In genomic region chr10:13526952-13527863, GRCh38 we compare ENCODE assay signal across 8 cellular contexts. TPM values are rescaled to one million over a fixed set of nuclear protein-coding genes. Genes with fewer than 3 reads are reported as not detected.
DNase-seq lines count a peak whose midpoint lies in the region; ATAC-seq and TF ChIP-seq lines count a peak whose summit lies in the region.

No MANE protein-coding gene starts in this region.

- H4K20me1 ChIP-seq in fibroblast of lung (ENCODE audit: control insufficient read depth, extremely low read depth, insufficient read depth, low read length), result no peaks in the 10 kb centered on the region

- POLR2A ChIA-PET in Caco-2 (lab: Charles Lee), result interaction anchor here (0.6 kb wide), 1 partner anchor 184 kb away, joined by 3 read pairs; no protein-coding TSS in a partner anchor

- ATAC-seq in omental fat pad (ENCODE audit: low FRiP score) (peak; percentile 71), HG02571 (IDR thresholded peaks at IDR 0.05; ENCODE audit: unreplicated experiment) (no peak)

- TF ChIP-seq POLR2A in Peyer's patch (IDR thresholded peaks at IDR 0.05), result peak in 1 of 2 donors; percentile 39

- no peaks in the 10 kb centered on the region for H3K79me2 ChIP-seq in fibroblast of lung (ENCODE audit: control insufficient read depth, insufficient read depth, low read length)

- no peaks in the 10 kb centered on the region for H3K27me3 ChIP-seq in Caco-2 (replicated peaks; ENCODE audit: control insufficient read depth, insufficient read depth, low read length)
- no peaks in the 10 kb centered on the region for H3K27me3 ChIP-seq in Peyer's patch
- no peaks in the 10 kb centered on the region for H3K27me3 ChIP-seq in fibroblast of lung (ENCODE audit: control insufficient read depth, insufficient read depth, low read length)

- H2AFZ ChIP-seq in fibroblast of lung (ENCODE audit: low read length), result no peak overlapping the region

- peak overlapping the region; percentile 83 for H3K4me2 ChIP-seq in fibroblast of lung (ENCODE audit: extremely low read depth, insufficient read depth, low read length)

- H3K27me3 Mint-ChIP-seq in Caco-2 (ENCODE audit: insufficient read depth, unreplicated experiment), result peaks cover 5% of the 10 kb centered on the region

- H3K9me3 Mint-ChIP-seq in Caco-2 (ENCODE audit: unreplicated experiment), result no peaks in the 10 kb centered on the region

- CTCF ChIA-PET in Caco-2 (lab: Charles Lee), result interaction anchor here (0.9 to 2.4 kb wide), 5 partner anchors 10 to 156 kb away, joined by 4 to 21 read pairs (median 5); no protein-coding TSS in a partner anchor

- H3K4me1 ChIP-seq in Caco-2 (peaks cover 23% of the 10 kb centered on the region), Peyer's patch (peaks cover 0 to 24% (median 0%) of the 10 kb centered on the region in 4 donors), fibroblast of lung (ENCODE audit: control insufficient read depth, extremely low read depth, insufficient read depth, low read length) (peaks cover 2% of the 10 kb centered on the region)

- H3K4me3 ChIP-seq in Caco-2 (ENCODE audit: low read depth, low read length) (peak overlapping the region; percentile 46), Peyer's patch (peak overlapping the region in 3 of 4 donors; percentile 34 to 87 (median 77)), fibroblast of lung (replicated peaks in 1 of 4; ENCODE audit: control extremely low read depth in 1 of 4, insufficient read depth in 1 of 4, low read depth in 3 of 4, low read length in 4 of 4) (peak overlapping the region; percentile 17 to 65 (median 62))

- intact Hi-C loops in Caco-2 (cut with micrococcal nuclease; ENCODE audit: unreplicated experiment), result loop anchor here (5.0 kb wide), 1 partner anchor 60 kb away; the partner anchor contains the start of gene PRPF18

- peak overlapping the region; percentile 72 for H3K4me3 Mint-ChIP-seq in Caco-2 (ENCODE audit: unreplicated experiment)

- H3K36me3 ChIP-seq in Caco-2 (ENCODE audit: control insufficient read depth, insufficient read depth, low read length) (no peaks in the 10 kb centered on the region), Peyer's patch (peaks cover 0 to 9% (median 0%) of the 10 kb centered on the region in 3 donors), fibroblast of lung (ENCODE audit: control insufficient read depth, insufficient read depth, low read length) (no peaks in the 10 kb centered on the region)

- no TSS peak for BruUV-seq in Caco-2 (replicated peaks; lab: Mats Ljungman, UMichigan)

- H3K27ac ChIP-seq in Peyer's patch (peak overlapping the region in 3 of 4 donors; percentile 61 to 93 (median 86)), fibroblast of lung (ENCODE audit: insufficient read depth, low read length) (no peak overlapping the region)

- H3K9me3 ChIP-seq in Caco-2, result no peaks in the 10 kb centered on the region
- no peaks in the 10 kb centered on the region for H3K9me3 ChIP-seq in Peyer's patch
- no peaks in the 10 kb centered on the region for H3K9me3 ChIP-seq in fibroblast of lung (ENCODE audit: control insufficient read depth, insufficient read depth, low read depth, low read length)

- DNase-seq in Caco-2 (peak in 1 of 2 experiments; percentile 51), Peyer's patch (no peak), fibroblast of lung (ENCODE audit: low read depth in 2 of 2) (peak; percentile 8 to 91), omental fat pad (ENCODE audit: low spot score) (no peak), OCI-M1 (lab: John Stamatoyannopoulos, UW) (no peak), GOT3 (lab: John Stamatoyannopoulos, UW) (no peak), UCSD-AML1 (lab: John Stamatoyannopoulos, UW; ENCODE audit: unreplicated experiment) (no peak)

- H3K4me1 Mint-ChIP-seq in Caco-2 (ENCODE audit: low read depth, unreplicated experiment), result peaks cover 26% of the 10 kb centered on the region

- no peak overlapping the region for H3K9ac ChIP-seq in fibroblast of lung (ENCODE audit: insufficient read depth, low read length)

- peaks cover 11% of the 10 kb centered on the region for H3K36me3 Mint-ChIP-seq in Caco-2 (ENCODE audit: insufficient read depth, unreplicated experiment)

- H3K27ac Mint-ChIP-seq in Caco-2 (ENCODE audit: unreplicated experiment), result peak overlapping the region; percentile 34

- TF ChIP-seq CTCF in Caco-2 (IDR thresholded peaks at IDR 0.05; ENCODE audit: insufficient read depth in 1 of 2, low read depth in 1 of 2, low read length in 1 of 2, severe bottlenecking in 1 of 2, unreplicated experiment in 1 of 2) (no peak), Peyer's patch (IDR thresholded peaks at IDR 0.05) (no peak), fibroblast of lung (conservative IDR thresholded peaks at IDR 0.05 in 1 of 2, IDR thresholded peaks at IDR 0.05 in 1 of 2; ENCODE audit: low read depth in 1 of 2, low read length in 2 of 2) (no peak), omental fat pad (IDR thresholded peaks at IDR 0.05) (no peak)

RNA-seq across cellular contexts. Expression of gene BEND7, which starts 1.6 kb away (rescaled TPM):
- total RNA-seq in Caco-2 (2022), result 24.6 and 27.8 TPM in 2 replicates
- 100 to 1,000 TPM in 1 of 4 donors, 10 to 100 TPM in 3; 23.1 to 136 (median 97.8) TPM for total RNA-seq in Peyer's patch
- total RNA-seq in fibroblast of lung, result 9.2 and 10.6 TPM in 2 replicates
- 6.2 and 8.0 TPM in 2 replicates for polyA plus RNA-seq in fibroblast of lung
- 4.9 and 6.8 TPM in 2 replicates for polyA plus RNA-seq in fibroblast of lung (2012)
- polyA minus RNA-seq in fibroblast of lung (ENCODE audit: low replicate concordance), result 4.3 and 5.5 TPM in 2 replicates
- 10 to 100 TPM in 2 of 4 donors, 1 to 10 TPM in 2; 9.7 to 22.2 (median 14.3) TPM for total RNA-seq in omental fat pad

RNA-seq across cellular contexts. Expression of gene PRPF18, which starts 59.6 kb away (rescaled TPM):
- total RNA-seq in Caco-2 (2022) (31.0 and 32.0 TPM in 2 replicates), Peyer's patch (100 to 1,000 TPM in 1 of 4 donors, 10 to 100 TPM in 3; 39.9 to 175 (median 49.6) TPM), fibroblast of lung (30.1 and 36.5 TPM in 2 replicates), omental fat pad (10 to 100 TPM; 21.2 to 32.9 (median 25.3) TPM)
- 28.6 and 28.8 TPM in 2 replicates for polyA plus RNA-seq in fibroblast of lung
- 18.5 and 20.1 TPM in 2 replicates for polyA plus RNA-seq in fibroblast of lung (2012)
- polyA minus RNA-seq in fibroblast of lung (ENCODE audit: low replicate concordance), result not detected in 2 replicates

Comparison
In these comparisons a context has a peak if more than half of its experiments do, and no peak if none do; other contexts are left out.
1. DNase-seq: peak in fibroblast of lung (2 of 2); none in Peyer's patch (0 of 3), omental fat pad (single experiment), OCI-M1 (single experiment), GOT3 (single experiment) and UCSD-AML1 (single experiment).
2. Peak in every context shown above with its lines, with median percentiles within 50 percentile points of each other: H3K4me3 ChIP-seq.